ENCODE assay signal across 1 cellular context in genomic region chr19:18379803-18380747, GRCh38.
TF ChIP-seq lines count a peak whose summit lies in the region.

No MANE protein-coding gene starts in this region.

TF ChIP-seq in HepG2, 621 proteins besides CTCF, POLR2A, EP300 and RAD21 (continued from another document and continues in another):
- TF ChIP-seq, protein P1, sequence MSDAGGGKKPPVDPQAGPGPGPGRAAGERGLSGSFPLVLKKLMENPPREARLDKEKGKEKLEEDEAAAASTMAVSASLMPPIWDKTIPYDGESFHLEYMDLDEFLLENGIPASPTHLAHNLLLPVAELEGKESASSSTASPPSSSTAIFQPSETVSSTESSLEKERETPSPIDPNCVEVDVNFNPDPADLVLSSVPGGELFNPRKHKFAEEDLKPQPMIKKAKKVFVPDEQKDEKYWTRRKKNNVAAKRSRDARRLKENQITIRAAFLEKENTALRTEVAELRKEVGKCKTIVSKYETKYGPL (CRISPR knock-in tag; IDR thresholded peaks at IDR 0.05), result peak; percentile 32; the same call in 1 of the 2 replicates
- TF ChIP-seq ZNF772 (CRISPR knock-in tag; IDR thresholded peaks at IDR 0.05) (peak; percentile 94), KAT8 (CRISPR knock-in tag; IDR thresholded peaks at IDR 0.05) (peak; percentile 82), NR2F2 (IDR thresholded peaks at IDR 0.05; ENCODE audit: borderline replicate concordance, low read depth) (peak; percentile 97), BATF2 (CRISPR knock-in tag; IDR thresholded peaks at IDR 0.05) (no peak; the same call in 1 of the 2 replicates), ZNF747 (CRISPR knock-in tag; IDR thresholded peaks at IDR 0.05; ENCODE audit: borderline replicate concordance) (peak; percentile 97; the same call in 1 of the 2 replicates), TP53 (CRISPR knock-in tag; conservative IDR thresholded peaks at IDR 0.05) (peak; percentile 96), SUZ12 (IDR thresholded peaks at IDR 0.05; ENCODE audit: low read depth, low read length) (no peak), ZSCAN30 (CRISPR knock-in tag; IDR thresholded peaks at IDR 0.05) (no peak), ZC3H13 (CRISPR knock-in tag; IDR thresholded peaks at IDR 0.05) (peak; percentile 79; the same call in 1 of the 2 replicates), HOMEZ (CRISPR knock-in tag; IDR thresholded peaks at IDR 0.05; ENCODE audit: low read depth) (peak; percentile 39), MAZ (IDR thresholded peaks at IDR 0.05; ENCODE audit: borderline replicate concordance, low read depth, low read length) (peak; percentile 74; the same call in 1 of the 2 replicates), MAZ (CRISPR knock-in tag; IDR thresholded peaks at IDR 0.05; ENCODE audit: low read depth) (peak; percentile 93; the same call in 1 of the 2 replicates), AKAP8 (CRISPR knock-in tag; IDR thresholded peaks at IDR 0.05) (0 out of 2 replicates have a peak, but pooled peaks have one; percentile 75), ZNF354B (CRISPR knock-in tag; IDR thresholded peaks at IDR 0.05) (0 out of 2 replicates have a peak, but pooled peaks have one; percentile 24), ZNF543 (CRISPR knock-in tag; IDR thresholded peaks at IDR 0.05) (peak; percentile 95; the same call in 1 of the 2 replicates), ZNF567 (CRISPR knock-in tag; IDR thresholded peaks at IDR 0.05; ENCODE audit: borderline replicate concordance) (peak; percentile 73; the same call in 1 of the 2 replicates), ZIK1 (CRISPR knock-in tag; IDR thresholded peaks at IDR 0.05; ENCODE audit: borderline replicate concordance, low read depth) (peak; percentile 35; the same call in 1 of the 2 replicates), PRPF4 (IDR thresholded peaks at IDR 0.05; ENCODE audit: low read depth, low read length, poor library complexity, severe bottlenecking) (no peak), IRF2 (CRISPR knock-in tag; IDR thresholded peaks at IDR 0.05) (peak; percentile 93), ZNF790 (CRISPR knock-in tag; IDR thresholded peaks at IDR 0.05; ENCODE audit: borderline replicate concordance) (no peak; the same call in 1 of the 2 replicates), SETDB1 (CRISPR knock-in tag; IDR thresholded peaks at IDR 0.05; ENCODE audit: borderline replicate concordance) (no peak), NCOA5 (CRISPR knock-in tag; IDR thresholded peaks at IDR 0.05) (no peak), ZNF660 (CRISPR knock-in tag; IDR thresholded peaks at IDR 0.05; ENCODE audit: borderline replicate concordance, low read depth) (no peak), ZNF441 (CRISPR knock-in tag; IDR thresholded peaks at IDR 0.05; ENCODE audit: borderline replicate concordance) (peak; percentile 97), CENPT (CRISPR knock-in tag; IDR thresholded peaks at IDR 0.05; ENCODE audit: low read depth) (no peak), NFE2 (CRISPR knock-in tag; IDR thresholded peaks at IDR 0.05) (peak; percentile 87), ZNF777 (CRISPR knock-in tag; IDR thresholded peaks at IDR 0.05) (no peak; the same call in 1 of the 2 replicates), ZC3H4 (CRISPR knock-in tag; IDR thresholded peaks at IDR 0.05; ENCODE audit: borderline replicate concordance) (no peak; the same call in 1 of the 2 replicates), STAG1 (CRISPR knock-in tag; IDR thresholded peaks at IDR 0.05) (no peak), ZNF292 (CRISPR knock-in tag; IDR thresholded peaks at IDR 0.05; ENCODE audit: borderline replicate concordance, low read depth) (peak; percentile 89), ZNF510 (CRISPR knock-in tag; IDR thresholded peaks at IDR 0.05; ENCODE audit: low read depth) (0 out of 2 replicates have a peak, but pooled peaks have one; percentile 35), BCLAF1 (IDR thresholded peaks at IDR 0.05) (no peak), ZFP90 (CRISPR knock-in tag; IDR thresholded peaks at IDR 0.05; ENCODE audit: borderline replicate concordance) (peak; percentile 88; the same call in 1 of the 2 replicates), ZNF205 (CRISPR knock-in tag; IDR thresholded peaks at IDR 0.05) (peak; percentile 93), GPBP1L1 (CRISPR knock-in tag; IDR thresholded peaks at IDR 0.05) (no peak), ZNF775 (CRISPR knock-in tag; IDR thresholded peaks at IDR 0.05; ENCODE audit: borderline replicate concordance) (peak; percentile 92; the same call in 1 of the 2 replicates), TIGD3 (CRISPR knock-in tag; IDR thresholded peaks at IDR 0.05; ENCODE audit: borderline replicate concordance) (no peak)
- TF ChIP-seq, protein P2, sequence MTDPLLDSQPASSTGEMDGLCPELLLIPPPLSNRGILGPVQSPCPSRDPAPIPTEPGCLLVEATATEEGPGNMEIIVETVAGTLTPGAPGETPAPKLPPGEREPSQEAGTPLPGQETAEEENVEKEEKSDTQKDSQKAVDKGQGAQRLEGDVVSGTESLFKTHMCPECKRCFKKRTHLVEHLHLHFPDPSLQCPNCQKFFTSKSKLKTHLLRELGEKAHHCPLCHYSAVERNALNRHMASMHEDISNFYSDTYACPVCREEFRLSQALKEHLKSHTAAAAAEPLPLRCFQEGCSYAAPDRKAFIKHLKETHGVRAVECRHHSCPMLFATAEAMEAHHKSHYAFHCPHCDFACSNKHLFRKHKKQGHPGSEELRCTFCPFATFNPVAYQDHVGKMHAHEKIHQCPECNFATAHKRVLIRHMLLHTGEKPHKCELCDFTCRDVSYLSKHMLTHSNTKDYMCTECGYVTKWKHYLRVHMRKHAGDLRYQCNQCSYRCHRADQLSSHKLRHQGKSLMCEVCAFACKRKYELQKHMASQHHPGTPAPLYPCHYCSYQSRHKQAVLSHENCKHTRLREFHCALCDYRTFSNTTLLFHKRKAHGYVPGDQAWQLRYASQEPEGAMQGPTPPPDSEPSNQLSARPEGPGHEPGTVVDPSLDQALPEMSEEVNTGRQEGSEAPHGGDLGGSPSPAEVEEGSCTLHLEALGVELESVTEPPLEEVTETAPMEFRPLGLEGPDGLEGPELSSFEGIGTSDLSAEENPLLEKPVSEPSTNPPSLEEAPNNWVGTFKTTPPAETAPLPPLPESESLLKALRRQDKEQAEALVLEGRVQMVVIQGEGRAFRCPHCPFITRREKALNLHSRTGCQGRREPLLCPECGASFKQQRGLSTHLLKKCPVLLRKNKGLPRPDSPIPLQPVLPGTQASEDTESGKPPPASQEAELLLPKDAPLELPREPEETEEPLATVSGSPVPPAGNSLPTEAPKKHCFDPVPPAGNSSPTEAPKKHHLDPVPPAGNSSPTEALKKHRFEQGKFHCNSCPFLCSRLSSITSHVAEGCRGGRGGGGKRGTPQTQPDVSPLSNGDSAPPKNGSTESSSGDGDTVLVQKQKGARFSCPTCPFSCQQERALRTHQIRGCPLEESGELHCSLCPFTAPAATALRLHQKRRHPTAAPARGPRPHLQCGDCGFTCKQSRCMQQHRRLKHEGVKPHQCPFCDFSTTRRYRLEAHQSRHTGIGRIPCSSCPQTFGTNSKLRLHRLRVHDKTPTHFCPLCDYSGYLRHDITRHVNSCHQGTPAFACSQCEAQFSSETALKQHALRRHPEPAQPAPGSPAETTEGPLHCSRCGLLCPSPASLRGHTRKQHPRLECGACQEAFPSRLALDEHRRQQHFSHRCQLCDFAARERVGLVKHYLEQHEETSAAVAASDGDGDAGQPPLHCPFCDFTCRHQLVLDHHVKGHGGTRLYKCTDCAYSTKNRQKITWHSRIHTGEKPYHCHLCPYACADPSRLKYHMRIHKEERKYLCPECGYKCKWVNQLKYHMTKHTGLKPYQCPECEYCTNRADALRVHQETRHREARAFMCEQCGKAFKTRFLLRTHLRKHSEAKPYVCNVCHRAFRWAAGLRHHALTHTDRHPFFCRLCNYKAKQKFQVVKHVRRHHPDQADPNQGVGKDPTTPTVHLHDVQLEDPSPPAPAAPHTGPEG (CRISPR knock-in tag; IDR thresholded peaks at IDR 0.05), result peak; percentile 52; the same call in 1 of the 2 replicates
- TF ChIP-seq, protein P3, sequence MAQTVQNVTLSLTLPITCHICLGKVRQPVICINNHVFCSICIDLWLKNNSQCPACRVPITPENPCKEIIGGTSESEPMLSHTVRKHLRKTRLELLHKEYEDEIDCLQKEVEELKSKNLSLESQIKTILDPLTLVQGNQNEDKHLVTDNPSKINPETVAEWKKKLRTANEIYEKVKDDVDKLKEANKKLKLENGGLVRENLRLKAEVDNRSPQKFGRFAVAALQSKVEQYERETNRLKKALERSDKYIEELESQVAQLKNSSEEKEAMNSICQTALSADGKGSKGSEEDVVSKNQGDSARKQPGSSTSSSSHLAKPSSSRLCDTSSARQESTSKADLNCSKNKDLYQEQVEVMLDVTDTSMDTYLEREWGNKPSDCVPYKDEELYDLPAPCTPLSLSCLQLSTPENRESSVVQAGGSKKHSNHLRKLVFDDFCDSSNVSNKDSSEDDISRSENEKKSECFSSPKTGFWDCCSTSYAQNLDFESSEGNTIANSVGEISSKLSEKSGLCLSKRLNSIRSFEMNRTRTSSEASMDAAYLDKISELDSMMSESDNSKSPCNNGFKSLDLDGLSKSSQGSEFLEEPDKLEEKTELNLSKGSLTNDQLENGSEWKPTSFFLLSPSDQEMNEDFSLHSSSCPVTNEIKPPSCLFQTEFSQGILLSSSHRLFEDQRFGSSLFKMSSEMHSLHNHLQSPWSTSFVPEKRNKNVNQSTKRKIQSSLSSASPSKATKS (CRISPR knock-in tag; IDR thresholded peaks at IDR 0.05), result peak; percentile 58; the same call in 1 of the 2 replicates
- TF ChIP-seq, protein P4, sequence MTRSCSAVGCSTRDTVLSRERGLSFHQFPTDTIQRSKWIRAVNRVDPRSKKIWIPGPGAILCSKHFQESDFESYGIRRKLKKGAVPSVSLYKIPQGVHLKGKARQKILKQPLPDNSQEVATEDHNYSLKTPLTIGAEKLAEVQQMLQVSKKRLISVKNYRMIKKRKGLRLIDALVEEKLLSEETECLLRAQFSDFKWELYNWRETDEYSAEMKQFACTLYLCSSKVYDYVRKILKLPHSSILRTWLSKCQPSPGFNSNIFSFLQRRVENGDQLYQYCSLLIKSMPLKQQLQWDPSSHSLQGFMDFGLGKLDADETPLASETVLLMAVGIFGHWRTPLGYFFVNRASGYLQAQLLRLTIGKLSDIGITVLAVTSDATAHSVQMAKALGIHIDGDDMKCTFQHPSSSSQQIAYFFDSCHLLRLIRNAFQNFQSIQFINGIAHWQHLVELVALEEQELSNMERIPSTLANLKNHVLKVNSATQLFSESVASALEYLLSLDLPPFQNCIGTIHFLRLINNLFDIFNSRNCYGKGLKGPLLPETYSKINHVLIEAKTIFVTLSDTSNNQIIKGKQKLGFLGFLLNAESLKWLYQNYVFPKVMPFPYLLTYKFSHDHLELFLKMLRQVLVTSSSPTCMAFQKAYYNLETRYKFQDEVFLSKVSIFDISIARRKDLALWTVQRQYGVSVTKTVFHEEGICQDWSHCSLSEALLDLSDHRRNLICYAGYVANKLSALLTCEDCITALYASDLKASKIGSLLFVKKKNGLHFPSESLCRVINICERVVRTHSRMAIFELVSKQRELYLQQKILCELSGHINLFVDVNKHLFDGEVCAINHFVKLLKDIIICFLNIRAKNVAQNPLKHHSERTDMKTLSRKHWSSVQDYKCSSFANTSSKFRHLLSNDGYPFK (CRISPR knock-in tag; IDR thresholded peaks at IDR 0.05; ENCODE audit: borderline replicate concordance), result no peak
